In genomic region chr11:67504023-67504949, GRCh38 we compare ENCODE assay signal across 8 cellular contexts. TPM values are rescaled to one million over a fixed set of nuclear protein-coding genes. Genes with fewer than 3 reads are reported as not detected.
DNase-seq lines count a peak whose midpoint lies in the region; ATAC-seq and TF ChIP-seq lines count a peak whose summit lies in the region.

No MANE protein-coding gene starts in this region.

- peak overlapping the region; percentile 53 for H3K4me3 ChIP-seq in AG09309 (ENCODE audit: control insufficient read depth, low read depth, low read length)
- H3K4me3 ChIP-seq in HCT116 (replicated peaks in 1 of 2; ENCODE audit: low read depth in 1 of 2, low read length in 2 of 2): peak overlapping the region; percentile 91 to 98
- peak overlapping the region; percentile 82 to 93 for H3K4me3 ChIP-seq in duodenal mucosa (ENCODE audit: low read depth in 1 of 2, low read length in 2 of 2)
- H3K4me3 ChIP-seq in muscle layer of colon (ENCODE audit: low read depth in 1 of 2, low read length in 2 of 2): peak overlapping the region; percentile 26 to 59
- peak overlapping the region; percentile 35 to 51 for H3K4me3 ChIP-seq in uterus

- H3K4me1 ChIP-seq in HCT116 (ENCODE audit: control insufficient read depth in 1 of 2, insufficient read depth in 2 of 2, low read length in 2 of 2) (peaks cover 31 to 43% of the 10 kb centered on the region in 2 experiments), duodenal mucosa (ENCODE audit: control insufficient read depth in 1 of 2, insufficient read depth in 2 of 2, low read length in 2 of 2) (peaks cover 17 to 44% of the 10 kb centered on the region in 2 donors), muscle layer of colon (ENCODE audit: insufficient read depth, low read length) (peaks cover 33% of the 10 kb centered on the region), uterus (peaks cover 0 to 18% of the 10 kb centered on the region in 2 donors)

- TF ChIP-seq RAD21 in HCT116 (IDR thresholded peaks at IDR 0.05; ENCODE audit: low read depth): no peak

- peaks cover 29% of the 10 kb centered on the region for H3K79me2 ChIP-seq in HCT116 (ENCODE audit: insufficient read depth, low read length)

- DNase-seq in AG09309 (ENCODE audit: low read depth): no peak
- DNase-seq in HCT116 (ENCODE audit: low read depth, low spot score): no peak
- DNase-seq in T-helper 9 cell: peak; percentile 49
- DNase-seq in uterus: no peak
- no peak for DNase-seq in kidney glomerular epithelial cell (lab: John Stamatoyannopoulos, UW)

- H3K27ac ChIP-seq in HCT116 (ENCODE audit: low read depth, low read length) (peak overlapping the region; percentile 93), duodenal mucosa (ENCODE audit: low read depth, low read length) (peak overlapping the region; percentile 98), muscle layer of colon (ENCODE audit: low read depth, low read length) (peak overlapping the region; percentile 45), uterus (peak overlapping the region; percentile 76 to 93)

- H3K9ac ChIP-seq in HCT116 (ENCODE audit: low read length) (peak overlapping the region; percentile 95), duodenal mucosa (ENCODE audit: low read depth in 1 of 2, low read length in 2 of 2) (peak overlapping the region; percentile 80 to 87), muscle layer of colon (ENCODE audit: low read length) (no peak overlapping the region)

- peaks cover 8 to 10% of the 10 kb centered on the region in 2 experiments; a peak in 3 of 4 replicates for H3K36me3 ChIP-seq in HCT116 (ENCODE audit: control insufficient read depth in 1 of 2, insufficient read depth in 2 of 2, low read length in 2 of 2)
- H3K36me3 ChIP-seq in duodenal mucosa (ENCODE audit: control insufficient read depth in 1 of 2, insufficient read depth in 2 of 2, low read length in 2 of 2): peaks cover 10 to 28% of the 10 kb centered on the region in 2 donors
- H3K36me3 ChIP-seq in muscle layer of colon (ENCODE audit: insufficient read depth, low read length): no peaks in the 10 kb centered on the region
- H3K36me3 ChIP-seq in uterus: no peaks in the 10 kb centered on the region

- no peak overlapping the region for H2AFZ ChIP-seq in HCT116 (ENCODE audit: low read depth, low read length, poor library complexity, severe bottlenecking)

- H4K20me1 ChIP-seq in HCT116 (ENCODE audit: insufficient read depth): no peaks in the 10 kb centered on the region

- BruUV-seq in HCT116 (replicated peaks; lab: Mats Ljungman, UMichigan): no TSS peak

- intact Hi-C loops in HCT116 (cut with micrococcal nuclease): no loop called here
- intact Hi-C loops in uterus (cut with DNase I; ENCODE audit: low total_unique reads): no loop called here

- CTCF ChIA-PET in HCT116 (lab: Charles Lee): interaction anchor here (2.4 kb wide), 1 partner anchor 103 kb away, joined by 11 read pairs; the partner anchor contains the start of gene PPP1CA

- POLR2A ChIA-PET in HCT116 (lab: Charles Lee): no interaction called here

- RAD21 ChIA-PET in HCT116 (lab: Charles Lee; ENCODE audit: low non-redundant PET in 1 of 2, low total read pairs in 2 of 2, uncharacterized antibody in 2 of 2, unreplicated experiment in 2 of 2): interaction anchor here in 1 of 2 experiments (0.6 kb wide), 1 partner anchor 79 kb away, joined by 4 read pairs; the partner anchor contains the start of gene GSTP1

- peak overlapping the region; percentile 88 for H3K4me2 ChIP-seq in HCT116 (ENCODE audit: low read length)

- no peak for ATAC-seq in HCT116
- no peak for ATAC-seq in HG02938 (IDR thresholded peaks at IDR 0.05; ENCODE audit: unreplicated experiment)

- H3K27me3 ChIP-seq in HCT116 (ENCODE audit: insufficient read depth, low read length) (no peaks in the 10 kb centered on the region), duodenal mucosa (ENCODE audit: control insufficient read depth in 1 of 2, insufficient read depth in 2 of 2, low read length in 2 of 2) (no peaks in the 10 kb centered on the region), muscle layer of colon (ENCODE audit: control insufficient read depth in 1 of 2, insufficient read depth in 2 of 2, low read length in 2 of 2) (peaks cover 14 to 30% of the 10 kb centered on the region in 2 donors), uterus (no peaks in the 10 kb centered on the region)

- TF ChIP-seq POLR2A in HCT116 (IDR thresholded peaks at IDR 0.05; ENCODE audit: borderline replicate concordance, extremely low read depth, insufficient read depth, insufficient read length) (no peak), uterus (IDR thresholded peaks at IDR 0.05) (no peak)

- no peaks in the 10 kb centered on the region for H3K9me3 ChIP-seq in HCT116 (ENCODE audit: control insufficient read depth in 1 of 2, insufficient read depth in 1 of 2, low read depth in 1 of 2, low read length in 2 of 2)
- H3K9me3 ChIP-seq in duodenal mucosa (ENCODE audit: control insufficient read depth in 1 of 2, low read length in 2 of 2): no peaks in the 10 kb centered on the region
- no peaks in the 10 kb centered on the region for H3K9me3 ChIP-seq in muscle layer of colon (ENCODE audit: low read length)
- no peaks in the 10 kb centered on the region for H3K9me3 ChIP-seq in uterus

- no peak for TF ChIP-seq CTCF in AG09309 (IDR thresholded peaks at IDR 0.05; ENCODE audit: control insufficient read depth, insufficient read depth, low read depth, low read length, missing control alignments)
- no peak for TF ChIP-seq CTCF in HCT116 (IDR thresholded peaks at IDR 0.05 in 2 of 3, conservative IDR thresholded peaks at IDR 0.05 in 1 of 3; ENCODE audit: borderline replicate concordance in 1 of 3, insufficient read depth in 1 of 3, low read depth in 2 of 3, low read length in 2 of 3)
- no peak for TF ChIP-seq CTCF in uterus (IDR thresholded peaks at IDR 0.05)

- no peaks in the 10 kb centered on the region for H3K9me2 ChIP-seq in HCT116 (ENCODE audit: insufficient read depth)

TF ChIP-seq in HCT116, 20 proteins besides CTCF, POLR2A, EP300 and RAD21:
- no peak for TF ChIP-seq SRF (IDR thresholded peaks at IDR 0.05; ENCODE audit: low read depth)
- no peak for TF ChIP-seq EZH2 (IDR thresholded peaks at IDR 0.05)
- no peak for TF ChIP-seq CEBPB (IDR thresholded peaks at IDR 0.05; ENCODE audit: low read depth)
- TF ChIP-seq EZH2phosphoT487 (IDR thresholded peaks at IDR 0.05; ENCODE audit: borderline replicate concordance): no peak
- no peak for TF ChIP-seq POLR2AphosphoS5 (IDR thresholded peaks at IDR 0.05; ENCODE audit: low read depth, low read length)
- no peak for TF ChIP-seq ATF3 (IDR thresholded peaks at IDR 0.05)
- no peak for TF ChIP-seq JUND (IDR thresholded peaks at IDR 0.05)
- TF ChIP-seq ELF1 (IDR thresholded peaks at IDR 0.05; ENCODE audit: borderline replicate concordance, low read depth): no peak

RNA-seq across cellular contexts. Expression of gene PITPNM1, which starts 0.9 kb away (rescaled TPM):
- 79.5 TPM for total RNA-seq in HCT116 (2021; ENCODE audit: unreplicated experiment)
- 44.7 and 63.3 TPM in 2 replicates for polyA plus RNA-seq in HCT116 (2012)
- total RNA-seq in uterus: 10 to 100 TPM in 3 of 4 donors, 1 to 10 TPM in 1; 7.9 to 89.7 (median 15.2) TPM

RNA-seq across cellular contexts. Expression of gene CDK2AP2, which starts 3.7 kb away (rescaled TPM):
- 53.6 TPM for total RNA-seq in HCT116 (2021; ENCODE audit: unreplicated experiment)
- 82.3 and 90.6 TPM in 2 replicates for polyA plus RNA-seq in HCT116 (2012)
- 10 to 100 TPM in 1 of 4 donors, 1 to 10 TPM in 3; 2.1 to 28.7 (median 6.9) TPM for total RNA-seq in uterus

RNA-seq across cellular contexts. Expression of gene CABP2, which starts 19.0 kb away (rescaled TPM):
- total RNA-seq in HCT116 (2021; ENCODE audit: unreplicated experiment): not detected
- not detected in 2 replicates for polyA plus RNA-seq in HCT116 (2012)
- not detected for total RNA-seq in uterus

RNA-seq across cellular contexts. Expression of gene AIP, which starts 21.5 kb away (rescaled TPM):
- total RNA-seq in HCT116 (2021; ENCODE audit: unreplicated experiment) (61.0 TPM), uterus (100 to 1,000 TPM in 1 of 4 donors, 10 to 100 TPM in 3; 52.9 to 131 (median 85.5) TPM)
- 83.5 and 95.5 TPM in 2 replicates for polyA plus RNA-seq in HCT116 (2012)

RNA-seq across cellular contexts. Expression of gene TMEM134, which starts 35.2 kb away (rescaled TPM):
- total RNA-seq in HCT116 (2021; ENCODE audit: unreplicated experiment) (44.2 TPM), uterus (10 to 100 TPM in 3 of 4 donors, 1 to 10 TPM in 1; 6.9 to 59.5 (median 36.0) TPM)
- polyA plus RNA-seq in HCT116 (2012): 42.4 and 52.3 TPM in 2 replicates

Comparison
In these comparisons a context has a peak if more than half of its experiments do, and no peak if none do; other contexts are left out.
1. H3K4me3 ChIP-seq: peak in every context shown above with its lines; median percentile 94 in HCT116; 88 in duodenal mucosa; 53 in AG09309; 43 in uterus; 42 in muscle layer of colon.
2. H3K27ac ChIP-seq: peak in every context shown above with its lines; median percentile 98 in duodenal mucosa; 93 in HCT116; 84 in uterus; 45 in muscle layer of colon.